8 cellular contexts compared by ENCODE assay signal in the genomic region with DNA sequence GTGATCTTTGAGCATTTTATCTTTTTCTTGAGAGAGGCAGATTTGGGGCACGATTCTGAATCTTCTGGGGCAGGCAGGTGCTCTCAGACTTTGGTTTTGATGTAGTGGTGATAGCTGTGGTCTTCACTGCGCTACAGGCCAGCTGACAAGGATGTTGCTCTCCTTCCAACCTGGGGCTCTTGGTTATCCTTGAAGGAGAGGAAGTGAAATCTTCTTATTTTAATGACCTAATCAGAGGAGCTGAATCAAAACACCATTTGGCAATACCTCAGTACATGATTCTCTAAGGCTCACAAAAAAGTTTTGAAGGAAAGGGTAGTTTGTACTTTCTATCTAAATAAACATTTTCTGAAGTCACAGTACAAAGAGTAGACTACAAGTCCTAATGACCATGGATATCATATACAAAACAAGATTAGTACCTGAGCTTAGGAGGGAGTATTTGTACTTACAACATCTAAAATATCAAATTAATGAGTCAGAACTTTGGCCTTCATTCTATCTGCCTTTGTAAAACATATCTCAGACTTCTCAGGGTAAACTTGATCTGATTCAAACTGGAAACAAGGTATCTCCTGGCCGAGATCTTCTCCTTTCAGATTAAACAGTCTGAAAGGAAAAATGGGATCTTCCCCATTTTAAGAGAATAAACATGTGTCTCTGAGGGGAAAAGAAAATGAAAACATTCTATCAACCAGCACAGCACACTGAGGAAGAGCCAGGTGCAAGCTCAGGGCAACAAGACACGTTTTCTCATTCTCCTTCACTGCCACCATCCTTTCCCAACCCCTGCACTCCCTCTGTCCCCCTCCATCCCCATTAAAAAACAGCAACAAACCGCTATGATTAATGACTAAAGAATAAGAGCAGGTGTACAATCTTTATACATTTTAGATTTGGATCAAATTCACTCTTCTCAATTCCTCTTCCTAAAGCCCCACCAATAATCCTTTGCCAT.
DNase-seq lines count a peak whose midpoint lies in the region; ATAC-seq and TF ChIP-seq lines count a peak whose summit lies in the region.

No MANE protein-coding gene starts in this region.

- peaks cover 16% of the 10 kb centered on the region for H3K4me1 ChIP-seq in ES-I3 (ENCODE audit: insufficient read depth, low read length)

- peak overlapping the region; percentile 13; the same call in 1 of the 2 replicates for H3K9ac ChIP-seq in ES-I3 (ENCODE audit: low read depth, low read length)

- peak; percentile 22 for ATAC-seq in HG02571 (IDR thresholded peaks at IDR 0.05; ENCODE audit: unreplicated experiment)
- ATAC-seq in SK-N-SH treated with all-trans-retinoic acid at 6 μM for 48 hours = peak; percentile 56
- ATAC-seq in activated CD4-positive, CD25-positive, alpha-beta regulatory T cell treated with anti-CD3 and anti-CD28 coated beads, Interleukin-2, amount 50 U/mL, for 24 hours = no peak

- no peaks in the 10 kb centered on the region for H3K9me3 ChIP-seq in ES-I3 (ENCODE audit: control insufficient read depth, insufficient read depth, low read length)

- H3K27ac ChIP-seq in layer of hippocampus (ENCODE audit: low read depth, low read length) = peak overlapping the region; percentile 42

- H3K27me3 ChIP-seq in layer of hippocampus (ENCODE audit: control insufficient read depth, insufficient read depth, low read length) = no peaks in the 10 kb centered on the region

- no peak for DNase-seq in NCI-H1694 (lab: John Stamatoyannopoulos, UW)
- no peak for DNase-seq in stimulated activated CD4-positive, alpha-beta T cell treated with anti-CD3 and anti-CD28 coated beads, Interleukin-2, amount 100 ng/mL, for 24 hours
- no peak for DNase-seq in SHP77 treated with DMSO at 0.1 percent for 48 hours (lab: John Stamatoyannopoulos, UW)

- no peaks in the 10 kb centered on the region for H3K36me3 ChIP-seq in ES-I3 (ENCODE audit: insufficient read depth, low read length)

TF ChIP-seq in SK-N-SH treated with all-trans-retinoic acid at 6 μM for 48 hours, 23 proteins besides CTCF, POLR2A, EP300 and RAD21:
- TF ChIP-seq SNAI2 (CRISPR knock-in tag; IDR thresholded peaks at IDR 0.05) (0 out of 2 replicates have a peak, but pooled peaks have one; percentile 27), ZC3H10 (CRISPR knock-in tag; IDR thresholded peaks at IDR 0.05) (no peak), RARB (CRISPR knock-in tag; IDR thresholded peaks at IDR 0.05) (no peak), ISL1 (CRISPR knock-in tag; IDR thresholded peaks at IDR 0.05) (peak; percentile 42)
- TF ChIP-seq, protein P1, sequence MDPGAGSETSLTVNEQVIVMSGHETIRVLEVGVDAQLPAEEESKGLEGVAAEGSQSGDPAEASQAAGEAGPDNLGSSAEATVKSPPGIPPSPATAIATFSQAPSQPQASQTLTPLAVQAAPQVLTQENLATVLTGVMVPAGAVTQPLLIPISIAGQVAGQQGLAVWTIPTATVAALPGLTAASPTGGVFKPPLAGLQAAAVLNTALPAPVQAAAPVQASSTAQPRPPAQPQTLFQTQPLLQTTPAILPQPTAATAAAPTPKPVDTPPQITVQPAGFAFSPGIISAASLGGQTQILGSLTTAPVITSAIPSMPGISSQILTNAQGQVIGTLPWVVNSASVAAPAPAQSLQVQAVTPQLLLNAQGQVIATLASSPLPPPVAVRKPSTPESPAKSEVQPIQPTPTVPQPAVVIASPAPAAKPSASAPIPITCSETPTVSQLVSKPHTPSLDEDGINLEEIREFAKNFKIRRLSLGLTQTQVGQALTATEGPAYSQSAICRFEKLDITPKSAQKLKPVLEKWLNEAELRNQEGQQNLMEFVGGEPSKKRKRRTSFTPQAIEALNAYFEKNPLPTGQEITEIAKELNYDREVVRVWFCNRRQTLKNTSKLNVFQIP (CRISPR knock-in tag; IDR thresholded peaks at IDR 0.05; ENCODE audit: borderline replicate concordance, low read depth) = no peak
- TF ChIP-seq, protein P2, sequence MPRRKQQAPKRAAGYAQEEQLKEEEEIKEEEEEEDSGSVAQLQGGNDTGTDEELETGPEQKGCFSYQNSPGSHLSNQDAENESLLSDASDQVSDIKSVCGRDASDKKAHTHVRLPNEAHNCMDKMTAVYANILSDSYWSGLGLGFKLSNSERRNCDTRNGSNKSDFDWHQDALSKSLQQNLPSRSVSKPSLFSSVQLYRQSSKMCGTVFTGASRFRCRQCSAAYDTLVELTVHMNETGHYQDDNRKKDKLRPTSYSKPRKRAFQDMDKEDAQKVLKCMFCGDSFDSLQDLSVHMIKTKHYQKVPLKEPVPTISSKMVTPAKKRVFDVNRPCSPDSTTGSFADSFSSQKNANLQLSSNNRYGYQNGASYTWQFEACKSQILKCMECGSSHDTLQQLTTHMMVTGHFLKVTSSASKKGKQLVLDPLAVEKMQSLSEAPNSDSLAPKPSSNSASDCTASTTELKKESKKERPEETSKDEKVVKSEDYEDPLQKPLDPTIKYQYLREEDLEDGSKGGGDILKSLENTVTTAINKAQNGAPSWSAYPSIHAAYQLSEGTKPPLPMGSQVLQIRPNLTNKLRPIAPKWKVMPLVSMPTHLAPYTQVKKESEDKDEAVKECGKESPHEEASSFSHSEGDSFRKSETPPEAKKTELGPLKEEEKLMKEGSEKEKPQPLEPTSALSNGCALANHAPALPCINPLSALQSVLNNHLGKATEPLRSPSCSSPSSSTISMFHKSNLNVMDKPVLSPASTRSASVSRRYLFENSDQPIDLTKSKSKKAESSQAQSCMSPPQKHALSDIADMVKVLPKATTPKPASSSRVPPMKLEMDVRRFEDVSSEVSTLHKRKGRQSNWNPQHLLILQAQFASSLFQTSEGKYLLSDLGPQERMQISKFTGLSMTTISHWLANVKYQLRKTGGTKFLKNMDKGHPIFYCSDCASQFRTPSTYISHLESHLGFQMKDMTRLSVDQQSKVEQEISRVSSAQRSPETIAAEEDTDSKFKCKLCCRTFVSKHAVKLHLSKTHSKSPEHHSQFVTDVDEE (CRISPR knock-in tag; IDR thresholded peaks at IDR 0.05) = no peak

Comparison
In these comparisons a context has a peak if more than half of its experiments do, and no peak if none do; other contexts are left out.
1. ATAC-seq: peak in HG02571 (single experiment) and SK-N-SH treated with all-trans-retinoic acid at 6 μM for 48 hours (single experiment); none in activated CD4-positive, CD25-positive, alpha-beta regulatory T cell treated with anti-CD3 and anti-CD28 coated beads, Interleukin-2, amount 50 U/mL, for 24 hours (0 of 2).